7 cellular contexts compared by ENCODE assay signal in genomic region chr11:64357904-64358535, GRCh38. TPM values are rescaled to one million over a fixed set of nuclear protein-coding genes. Genes with fewer than 3 reads are reported as not detected.
A peak's percentile ranks its signal among the peaks of the same experiment; 100 is the strongest.
DNase-seq lines count a peak whose midpoint lies in the region; TF ChIP-seq lines count a peak whose summit lies in the region.

No MANE protein-coding gene starts in this region.

- H3K27me3 Mint-ChIP-seq in activated CD4-positive, alpha-beta T cell treated with anti-CD3 and anti-CD28 coated beads, Interleukin-2, amount 10 ng/mL, durations not matched to agents 24 days and 14 days, result no peaks in the 10 kb centered on the region

- peak overlapping the region; percentile 88 for H3K27ac Mint-ChIP-seq in activated CD4-positive, alpha-beta T cell treated with anti-CD3 and anti-CD28 coated beads, Interleukin-2, amount 10 ng/mL, durations not matched to agents 24 days and 14 days

- peaks cover 10 to 31% (median 16%) of the 10 kb centered on the region in 3 donors for H3K36me3 ChIP-seq in esophagus squamous epithelium

- peaks cover 28 to 54% (median 34%) of the 10 kb centered on the region in 3 donors for H3K4me1 ChIP-seq in esophagus squamous epithelium

- DNase-seq in HT1080 (ENCODE audit: low read depth) (peak; percentile 83), esophagus squamous epithelium (lab: John Stamatoyannopoulos, UW) (no peak), DMS114 treated with DMSO at 0.1 percent for 48 hours (lab: John Stamatoyannopoulos, UW; ENCODE audit: unreplicated experiment) (no peak), NCI-H524 treated with DMSO at 0.1 percent for 48 hours (lab: John Stamatoyannopoulos, UW) (no peak), NCI-H1930 (lab: John Stamatoyannopoulos, UW) (no peak)
- peak; percentile 78 for DNase-seq in activated CD4-positive, alpha-beta T cell treated with anti-CD3 and anti-CD28 coated beads, Interleukin-2, amount 10 ng/mL, durations not matched to agents 24 days and 14 days

- H3K36me3 Mint-ChIP-seq in activated CD4-positive, alpha-beta T cell treated with anti-CD3 and anti-CD28 coated beads, Interleukin-2, amount 10 ng/mL, durations not matched to agents 24 days and 14 days (ENCODE audit: low read depth), result peaks cover 34% of the 10 kb centered on the region

- H3K4me1 Mint-ChIP-seq in activated CD4-positive, alpha-beta T cell treated with anti-CD3 and anti-CD28 coated beads, Interleukin-2, amount 10 ng/mL, durations not matched to agents 24 days and 14 days, result peaks cover 20% of the 10 kb centered on the region

- intact Hi-C loops in activated CD4-positive, alpha-beta T cell treated with anti-CD3 and anti-CD28 coated beads, Interleukin-2, amount 10 ng/mL, durations not matched to agents 24 days and 14 days (cut with micrococcal nuclease), result loop anchor here (1.0 kb wide), 1 partner anchor 41 kb away; the partner anchor contains the start of gene TRMT112
- intact Hi-C loops in esophagus squamous epithelium (cut with DNase I), result no loop called here

- peak overlapping the region; percentile 78 for H3K4me3 Mint-ChIP-seq in activated CD4-positive, alpha-beta T cell treated with anti-CD3 and anti-CD28 coated beads, Interleukin-2, amount 10 ng/mL, durations not matched to agents 24 days and 14 days

- H3K27ac ChIP-seq in esophagus squamous epithelium (peak overlapping the region; percentile 89 to 93 (median 90)), skin epidermis (peak overlapping the region; percentile 27 to 97 (median 90))

- no peak for TF ChIP-seq CTCF in esophagus squamous epithelium (IDR thresholded peaks at IDR 0.05)

- no peaks in the 10 kb centered on the region for H3K27me3 ChIP-seq in esophagus squamous epithelium

- no peak for TF ChIP-seq POLR2A in esophagus squamous epithelium (IDR thresholded peaks at IDR 0.05)

- WGBS in esophagus squamous epithelium, 2 donors, result 0% methylated on average over 1 of the region's 13 CpGs

- H3K4me3 ChIP-seq in esophagus squamous epithelium, result peak overlapping the region; percentile 67 to 97 (median 88)
- H3K4me3 ChIP-seq in skin epidermis, result peak overlapping the region in 6 of 7 experiments; percentile 74 to 91 (median 84)

- H3K9me3 ChIP-seq in esophagus squamous epithelium, result no peaks in the 10 kb centered on the region

- H3K9me3 Mint-ChIP-seq in activated CD4-positive, alpha-beta T cell treated with anti-CD3 and anti-CD28 coated beads, Interleukin-2, amount 10 ng/mL, durations not matched to agents 24 days and 14 days, result no peaks in the 10 kb centered on the region

RNA-seq across cellular contexts. Expression of gene RPS6KA4, which starts 0.9 kb away (rescaled TPM):
- 86.9 and 95.7 TPM in 2 replicates for total RNA-seq in HT1080 (2014; rRNA removed; shearing (Covaris generic))
- 44.7 and 48.6 TPM in 2 replicates for polyA plus RNA-seq in HT1080 (2015; cell fraction: cytosol; rRNA removed)
- 62.1 and 65.8 TPM in 2 replicates for polyA plus RNA-seq in HT1080 (2015; cell fraction: nucleus; rRNA removed)
- 46.3 and 48.6 TPM in 2 replicates for total RNA-seq in activated CD4-positive, alpha-beta T cell treated with anti-CD3 and anti-CD28 coated beads, Interleukin-2, amount 10 ng/mL, durations not matched to agents 24 days and 14 days
- 10 to 100 TPM; 28.6 to 69.8 (median 55.0) TPM for total RNA-seq in esophagus squamous epithelium

RNA-seq across cellular contexts. Expression of gene CCDC88B, which starts 18.0 kb away (rescaled TPM):
- 4.9 and 7.1 TPM in 2 replicates for total RNA-seq in HT1080 (2014; rRNA removed; shearing (Covaris generic))
- 4.7 and 7.1 TPM in 2 replicates for polyA plus RNA-seq in HT1080 (2015; cell fraction: cytosol; rRNA removed)
- polyA plus RNA-seq in HT1080 (2015; cell fraction: nucleus; rRNA removed), result 3.2 and 4.9 TPM in 2 replicates
- total RNA-seq in activated CD4-positive, alpha-beta T cell treated with anti-CD3 and anti-CD28 coated beads, Interleukin-2, amount 10 ng/mL, durations not matched to agents 24 days and 14 days, result 116 and 119 TPM in 2 replicates
- total RNA-seq in esophagus squamous epithelium, result 10 to 100 TPM in 3 of 4 donors, 1 to 10 TPM in 1; 7.4 to 14.9 (median 13.7) TPM

RNA-seq across cellular contexts. Expression of gene PRDX5, which starts 40.1 kb away (rescaled TPM):
- 274 and 324 TPM in 2 replicates for total RNA-seq in HT1080 (2014; rRNA removed; shearing (Covaris generic))
- 288 and 329 TPM in 2 replicates for polyA plus RNA-seq in HT1080 (2015; cell fraction: cytosol; rRNA removed)
- polyA plus RNA-seq in HT1080 (2015; cell fraction: nucleus; rRNA removed), result 115 and 139 TPM in 2 replicates
- 98.0 and 104 TPM in 2 replicates for total RNA-seq in activated CD4-positive, alpha-beta T cell treated with anti-CD3 and anti-CD28 coated beads, Interleukin-2, amount 10 ng/mL, durations not matched to agents 24 days and 14 days
- 100 to 1,000 TPM; 309 to 602 (median 476) TPM for total RNA-seq in esophagus squamous epithelium

RNA-seq across cellular contexts. Expression of gene TRMT112, which starts 40.7 kb away (rescaled TPM):
- total RNA-seq in HT1080 (2014; rRNA removed; shearing (Covaris generic)), result 471 and 628 TPM in 2 replicates
- polyA plus RNA-seq in HT1080 (2015; cell fraction: cytosol; rRNA removed), result 525 and 597 TPM in 2 replicates
- polyA plus RNA-seq in HT1080 (2015; cell fraction: nucleus; rRNA removed), result 199 and 226 TPM in 2 replicates
- 319 and 320 TPM in 2 replicates for total RNA-seq in activated CD4-positive, alpha-beta T cell treated with anti-CD3 and anti-CD28 coated beads, Interleukin-2, amount 10 ng/mL, durations not matched to agents 24 days and 14 days
- 100 to 1,000 TPM; 202 to 248 (median 211) TPM for total RNA-seq in esophagus squamous epithelium

RNA-seq across cellular contexts. Expression of gene ESRRA, which starts 52.7 kb away (rescaled TPM):
- total RNA-seq in HT1080 (2014; rRNA removed; shearing (Covaris generic)), result 74.5 and 77.5 TPM in 2 replicates
- 43.8 and 52.6 TPM in 2 replicates for polyA plus RNA-seq in HT1080 (2015; cell fraction: cytosol; rRNA removed)
- 31.1 and 34.1 TPM in 2 replicates for polyA plus RNA-seq in HT1080 (2015; cell fraction: nucleus; rRNA removed)
- 59.6 and 60.6 TPM in 2 replicates for total RNA-seq in activated CD4-positive, alpha-beta T cell treated with anti-CD3 and anti-CD28 coated beads, Interleukin-2, amount 10 ng/mL, durations not matched to agents 24 days and 14 days
- 100 to 1,000 TPM in 2 of 4 donors, 10 to 100 TPM in 2; 81.9 to 131 (median 99.7) TPM for total RNA-seq in esophagus squamous epithelium

Comparison
In these comparisons a context has a peak if more than half of its experiments do, and no peak if none do; other contexts are left out.
1. DNase-seq: peak in HT1080 (single experiment) and activated CD4-positive, alpha-beta T cell treated with anti-CD3 and anti-CD28 coated beads, Interleukin-2, amount 10 ng/mL, durations not matched to agents 24 days and 14 days (single experiment); none in esophagus squamous epithelium (single experiment), DMS114 treated with DMSO at 0.1 percent for 48 hours (single experiment), NCI-H524 treated with DMSO at 0.1 percent for 48 hours (single experiment) and NCI-H1930 (0 of 2).